Comparison of ENCODE assay signal across 8 cellular contexts in genomic region chr12:128463881-128464280, GRCh38.
"Had no signal": no experiment of that assay in that cellular context is flagged by ENCODE, and none has a peak within 500 bp of the region (broad histone marks: within the 10 kb centered on the region; RNA-seq: fewer than 3 reads in every experiment).

No MANE protein-coding gene starts in this region.

- H3K36me3 Mint-ChIP-seq: IgD-negative memory B cell had no signal

- DNase-seq: H9, HCEC 1CT, KBM-7 had no signal

- ATAC-seq: GM23338, HepG2 had no signal

- H3K27ac ChIP-seq: HL-60, KMS-11 had no signal

- H2AFZ ChIP-seq: GM23338 had no signal

- H3K27ac Mint-ChIP-seq: GM23338, H9, IgD-negative memory B cell had no signal

- H3K4me2 ChIP-seq: GM23338, KMS-11 had no signal

- H3K4me3 Mint-ChIP-seq: GM23338, H9, IgD-negative memory B cell had no signal

- H3K4me1 Mint-ChIP-seq: GM23338, IgD-negative memory B cell had no signal

- H3K4me3 ChIP-seq: GM23338 had no signal

- H3K27me3 Mint-ChIP-seq: IgD-negative memory B cell had no signal

- H3K9ac ChIP-seq: KMS-11 had no signal
